In the genomic region with DNA sequence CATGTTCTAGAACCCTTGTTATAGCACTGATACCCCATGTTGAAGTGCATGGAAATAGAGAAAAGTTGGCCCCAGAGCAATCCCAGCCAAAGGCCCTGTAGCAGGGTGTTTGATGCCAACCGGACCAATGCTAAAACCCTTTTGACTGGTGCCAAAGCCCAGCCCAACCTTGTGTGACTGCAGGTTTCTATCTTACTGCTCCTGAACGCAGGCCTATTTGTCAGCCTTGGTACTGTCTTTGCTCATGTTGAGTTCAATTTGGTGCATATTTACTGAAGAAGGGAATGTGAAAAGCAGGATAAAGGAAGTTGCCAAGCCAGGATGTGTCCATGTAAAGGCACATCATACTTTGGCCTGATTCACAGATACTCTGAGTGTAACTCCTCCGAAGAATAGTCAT, we compare ENCODE assay signal across 19 cellular contexts. TPM values are rescaled to one million over a fixed set of nuclear protein-coding genes. Genes with fewer than 3 reads are reported as not detected.
A peak's percentile ranks its signal among the peaks of the same experiment; 100 is the strongest.
DNase-seq lines count a peak whose midpoint lies in the region; ATAC-seq and TF ChIP-seq lines count a peak whose summit lies in the region.
"Had no signal": no experiment of that assay in that cellular context is flagged by ENCODE, and none has a peak within 500 bp of the region (broad histone marks: within the 10 kb centered on the region; RNA-seq: fewer than 3 reads in every experiment).

No MANE protein-coding gene starts in this region.

- 9% methylated on average over 3 of the region's 3 CpGs; no CpG with 5 or more reads in 1 of the 2 donors for WGBS in gastroesophageal sphincter (ENCODE audit: low coverage in 1 of 2), 2 donors

- H3K27ac ChIP-seq in gastroesophageal sphincter: peak overlapping the region in 3 of 4 donors; percentile 78 to 90 (median 83)
- peak overlapping the region; percentile 66 for H3K27ac ChIP-seq in muscle layer of colon (ENCODE audit: low read depth, low read length)
- H3K27ac ChIP-seq in vagina: peak overlapping the region; percentile 37
- H3K27ac ChIP-seq: A549; BLaER1 treated with 17β-estradiol and CSF1 and Interleukin-3, amounts not matched to agents 10 nM and 100 nM; SJCRH30 had no signal

- H3K9ac ChIP-seq in muscle layer of colon (ENCODE audit: low read length): no peak overlapping the region
- H3K9ac ChIP-seq: BLaER1 treated with 17β-estradiol and CSF1 and Interleukin-3, amounts not matched to agents 10 nM and 100 nM had no signal

- H3K4me1 ChIP-seq in gastroesophageal sphincter: peaks cover 7 to 59% (median 27%) of the 10 kb centered on the region in 3 donors
- H3K4me1 ChIP-seq in muscle layer of colon (ENCODE audit: insufficient read depth, low read length): peaks cover 57% of the 10 kb centered on the region
- H3K4me1 ChIP-seq in vagina: peaks cover 17% of the 10 kb centered on the region
- H3K4me1 ChIP-seq: A549; BLaER1 treated with 17β-estradiol and CSF1 and Interleukin-3, amounts not matched to agents 10 nM and 100 nM had no signal

- TF ChIP-seq POLR2A in gastroesophageal sphincter (IDR thresholded peaks at IDR 0.05) (no peak), vagina (IDR thresholded peaks at IDR 0.05) (no peak)

- no peak overlapping the region for H3K4me3 ChIP-seq in gastroesophageal sphincter
- no peak overlapping the region for H3K4me3 ChIP-seq in muscle layer of colon (ENCODE audit: low read depth in 1 of 2, low read length in 2 of 2)
- no peak overlapping the region for H3K4me3 ChIP-seq in vagina
- H3K4me3 ChIP-seq: A549; BLaER1 treated with 17β-estradiol and CSF1 and Interleukin-3, amounts not matched to agents 10 nM and 100 nM; GM23338; K562; SJCRH30 had no signal

- DNase-seq in Right ventricle myocardium inferior (ENCODE audit: missing footprints) (no peak), cardiac septum (ENCODE audit: low spot score) (no peak), vagina (ENCODE audit: extremely low spot score in 2 of 2) (no peak), NCI-H1417 (lab: John Stamatoyannopoulos, UW) (no peak)
- no peak for DNase-seq in activated CD4-positive, alpha-beta T cell treated with anti-CD3 and anti-CD28 coated beads for 4 hours
- DNase-seq: DND-41, NCI-H1048, NCI-H187 treated with DMSO at 0.1 percent for 48 hours, NCI-H446 treated with DMSO at 0.1 percent for 48 hours, NCI-H748 treated with DMSO at 0.1 percent for 48 hours, RPMI8226 had no signal

- intact Hi-C loops in Right ventricle myocardium inferior (cut with DNase I) (no loop called here), cardiac septum (cut with DNase I) (no loop called here), vagina (cut with DNase I) (no loop called here)

- H3K27me3 ChIP-seq in gastroesophageal sphincter (no peaks in the 10 kb centered on the region), muscle layer of colon (ENCODE audit: control insufficient read depth in 1 of 2, insufficient read depth in 2 of 2, low read length in 2 of 2) (no peaks in the 10 kb centered on the region), vagina (no peaks in the 10 kb centered on the region)
- H3K27me3 ChIP-seq: BLaER1 treated with 17β-estradiol and CSF1 and Interleukin-3, amounts not matched to agents 10 nM and 100 nM; SJCRH30 had no signal

- no peaks in the 10 kb centered on the region for H3K9me3 ChIP-seq in gastroesophageal sphincter
- H3K9me3 ChIP-seq in muscle layer of colon (ENCODE audit: low read length): no peaks in the 10 kb centered on the region
- no peaks in the 10 kb centered on the region for H3K9me3 ChIP-seq in vagina
- H3K9me3 ChIP-seq: A549; BLaER1 treated with 17β-estradiol and CSF1 and Interleukin-3, amounts not matched to agents 10 nM and 100 nM; SJCRH30 had no signal

- TF ChIP-seq CTCF in gastroesophageal sphincter (IDR thresholded peaks at IDR 0.05) (no peak), vagina (IDR thresholded peaks at IDR 0.05) (no peak)

- no peak for TF ChIP-seq EP300 in gastroesophageal sphincter (IDR thresholded peaks at IDR 0.05)

- ATAC-seq in Right ventricle myocardium inferior: peak; percentile 38
- peak; percentile 42 for ATAC-seq in gastroesophageal sphincter
- no peak for ATAC-seq in GM21447 (IDR thresholded peaks at IDR 0.05; ENCODE audit: unreplicated experiment)
- ATAC-seq: A549, GM23338, K562 had no signal

- no peaks in the 10 kb centered on the region for H3K36me3 ChIP-seq in gastroesophageal sphincter
- H3K36me3 ChIP-seq in muscle layer of colon (ENCODE audit: insufficient read depth, low read length): no peaks in the 10 kb centered on the region
- H3K36me3 ChIP-seq in vagina: no peaks in the 10 kb centered on the region
- H3K36me3 ChIP-seq: BLaER1 treated with 17β-estradiol and CSF1 and Interleukin-3, amounts not matched to agents 10 nM and 100 nM; SJCRH30 had no signal

RNA-seq across cellular contexts. Expression of gene NFASC, which starts 51.7 kb away (rescaled TPM):
- 10.5 TPM for total RNA-seq in Right ventricle myocardium inferior
- total RNA-seq in cardiac septum: 16.0 TPM
- total RNA-seq in gastroesophageal sphincter: 100 to 1,000 TPM in 1 of 4 donors, 10 to 100 TPM in 3; 39.0 to 121 (median 54.5) TPM
- total RNA-seq in vagina: 23.3 TPM
